Comparison of ENCODE assay signal across 8 cellular contexts in genomic region chr6:1424306-1424927, GRCh38. TPM values are rescaled to one million over a fixed set of nuclear protein-coding genes. Genes with fewer than 3 reads are reported as not detected.
DNase-seq lines count a peak whose midpoint lies in the region; ATAC-seq and FAIRE-seq lines count a peak whose summit lies in the region.

No MANE protein-coding gene starts in this region.

- no peak overlapping the region for H2AFZ ChIP-seq in trophoblast cell (ENCODE audit: insufficient read depth, low read length, poor library complexity)

- H3K4me2 ChIP-seq in trophoblast cell (ENCODE audit: low read length) = no peak overlapping the region

- ATAC-seq in T-helper 17 cell = peak; percentile 37
- no peak for ATAC-seq in GM18511 (IDR thresholded peaks at IDR 0.05; ENCODE audit: unreplicated experiment)
- ATAC-seq in GM18907 (IDR thresholded peaks at IDR 0.05; ENCODE audit: unreplicated experiment) = no peak

- H2BK120ac ChIP-seq in trophoblast cell (ENCODE audit: insufficient read depth, low read length, poor library complexity) = no peak overlapping the region

- H3K4me1 ChIP-seq in trophoblast cell (ENCODE audit: control insufficient read depth in 1 of 2, insufficient read depth in 2 of 2, low read length in 2 of 2) = no peaks in the 10 kb centered on the region

- H3K36me3 Mint-ChIP-seq in T-helper 17 cell (ENCODE audit: low read depth) = peaks cover 4% of the 10 kb centered on the region

- no peak overlapping the region for H3K27ac ChIP-seq in trophoblast cell (ENCODE audit: low read depth, low read length)

- H3K27me3 Mint-ChIP-seq in T-helper 17 cell = peaks cover 45% of the 10 kb centered on the region

- H3K9me3 ChIP-seq in T-helper 17 cell (ENCODE audit: control insufficient read depth, low read length, poor library complexity, severe bottlenecking) = no peaks in the 10 kb centered on the region
- peaks cover 2% of the 10 kb centered on the region for H3K9me3 ChIP-seq in trophoblast cell (ENCODE audit: insufficient read depth, low read depth, low read length)

- no peak overlapping the region for H3K23ac ChIP-seq in trophoblast cell (ENCODE audit: low read length)

- H3K4me1 Mint-ChIP-seq in T-helper 17 cell = peaks cover 2% of the 10 kb centered on the region

- H3K27ac Mint-ChIP-seq in T-helper 17 cell = no peak overlapping the region

- FAIRE-seq in HTR-8/SVneo (lab: Jason Lieb, UNC) = no peak

- H3K9ac ChIP-seq in trophoblast cell (ENCODE audit: low read length) = no peak overlapping the region

- DNase-seq in NCI-H345 (lab: John Stamatoyannopoulos, UW) = peak; percentile 0
- DNase-seq in NCI-H345 treated with DMSO at 0.1 percent for 48 hours (lab: John Stamatoyannopoulos, UW; ENCODE audit: unreplicated experiment) = no peak
- DNase-seq in HTR-8/SVneo (ENCODE audit: insufficient read length, low spot score) = peak; percentile 79
- DNase-seq in T-helper 17 cell = no peak
- peak; percentile 92 for DNase-seq in fibroblast of peridontal ligament (ENCODE audit: extremely low read depth)
- DNase-seq in trophoblast cell = peak; percentile 31 to 64

- no peak overlapping the region for H3K14ac ChIP-seq in trophoblast cell (ENCODE audit: low read length)

- H3K79me1 ChIP-seq in trophoblast cell (ENCODE audit: low read length) = no peaks in the 10 kb centered on the region

- WGBS in trophoblast cell (ENCODE audit: extremely low coverage, insufficient coverage, insufficient read length) = no CpG with 5 or more reads among the region's 16 CpGs

- no peak overlapping the region for H3K4ac ChIP-seq in trophoblast cell (ENCODE audit: low read depth, low read length)

- H3K4me3 ChIP-seq in trophoblast cell (ENCODE audit: low read depth, low read length) = no peak overlapping the region

- H3K18ac ChIP-seq in trophoblast cell (ENCODE audit: low read length) = no peak overlapping the region

- H4K91ac ChIP-seq in trophoblast cell (ENCODE audit: low read depth, low read length) = no peak overlapping the region

- no peaks in the 10 kb centered on the region for H3K79me2 ChIP-seq in trophoblast cell (ENCODE audit: control insufficient read depth, insufficient read depth, low read length, poor library complexity)

- no peak overlapping the region for H2BK5ac ChIP-seq in trophoblast cell (ENCODE audit: low read depth, low read length, poor library complexity)

- no peak overlapping the region for H2BK12ac ChIP-seq in trophoblast cell (ENCODE audit: low read length)

- no peak overlapping the region for H2AK5ac ChIP-seq in trophoblast cell (ENCODE audit: low read length)

- H3K27me3 ChIP-seq in trophoblast cell (ENCODE audit: insufficient read depth, low read length) = no peaks in the 10 kb centered on the region

- no peak overlapping the region for H4K8ac ChIP-seq in trophoblast cell (ENCODE audit: low read depth, low read length)

- H4K12ac ChIP-seq in trophoblast cell (ENCODE audit: low read depth, low read length) = no peak overlapping the region

- H3K4me3 Mint-ChIP-seq in T-helper 17 cell = no peak overlapping the region

- no peaks in the 10 kb centered on the region for H3K36me3 ChIP-seq in trophoblast cell (ENCODE audit: control insufficient read depth in 1 of 2, insufficient read depth in 2 of 2, low read length in 2 of 2)

RNA-seq across cellular contexts. Expression of gene FOXF2, which starts 35.0 kb away (rescaled TPM):
- total RNA-seq in T-helper 17 cell = not detected
- polyA plus RNA-seq in trophoblast cell (2013) = 1.0 and 1.1 TPM in 2 replicates

Comparison
In these comparisons a context has a peak if more than half of its experiments do, and no peak if none do; other contexts are left out.
1. DNase-seq: peak in NCI-H345 (single experiment), HTR-8/SVneo (single experiment), fibroblast of peridontal ligament (single experiment) and trophoblast cell (2 of 2); none in NCI-H345 treated with DMSO at 0.1 percent for 48 hours (single experiment) and T-helper 17 cell (0 of 3).